ENCODE assay signal across 1 cellular context in the genomic region with DNA sequence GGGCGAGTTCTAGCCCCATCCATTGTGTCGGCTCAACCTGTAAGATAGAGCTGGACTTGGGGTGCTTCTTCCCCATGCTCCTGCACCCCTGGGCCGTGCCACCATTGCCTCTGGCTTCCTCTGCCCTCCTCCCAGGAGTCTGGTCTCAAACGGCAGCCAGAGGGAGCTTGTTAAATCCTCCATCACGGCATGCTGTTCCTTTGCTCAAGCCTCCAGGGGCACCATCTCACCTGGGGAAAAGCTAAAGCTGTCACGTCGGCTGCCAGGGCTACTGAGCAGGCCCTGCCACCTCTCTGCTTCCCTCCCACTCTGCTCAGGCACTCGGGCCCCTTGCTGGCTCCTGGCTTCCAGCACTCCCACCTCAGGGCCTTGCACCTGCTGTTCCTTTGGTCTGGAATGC.
TF ChIP-seq lines count a peak whose summit lies in the region.

No MANE protein-coding gene starts in this region.

TF ChIP-seq in H1, 55 proteins besides CTCF, POLR2A, EP300 and RAD21:
- TF ChIP-seq USF2 (IDR thresholded peaks at IDR 0.05; ENCODE audit: low read length) (no peak), YY1 (IDR thresholded peaks at IDR 0.05; ENCODE audit: low read depth, low read length) (peak; percentile 28; the same call in 1 of the 2 replicates)
